8 cellular contexts compared by ENCODE assay signal in genomic region chr16:11094838-11095565, GRCh38.
A peak's percentile ranks its signal among the peaks of the same experiment; 100 is the strongest.
DNase-seq lines count a peak whose midpoint lies in the region; FAIRE-seq and TF ChIP-seq lines count a peak whose summit lies in the region.

No MANE protein-coding gene starts in this region.

- H3K4me2 ChIP-seq in KMS-11: peak overlapping the region; percentile 89

- peak overlapping the region; percentile 35 for H2AFZ ChIP-seq in KMS-11 (ENCODE audit: low read depth)

- H3K9ac ChIP-seq in KMS-11: peak overlapping the region; percentile 55

- H3K9me3 ChIP-seq in ascending aorta (no peaks in the 10 kb centered on the region), spleen (no peaks in the 10 kb centered on the region)

- intact Hi-C loops in ascending aorta (cut with DNase I): no loop called here
- intact Hi-C loops in spleen (cut with DNase I; ENCODE audit: low total_unique reads): no loop called here

- H3K4me3 ChIP-seq in KMS-11 (IDR thresholded peaks at IDR 0.05; ENCODE audit: insufficient read depth, low read depth, low read length): no peak overlapping the region
- no peak overlapping the region for H3K4me3 ChIP-seq in ascending aorta
- H3K4me3 ChIP-seq in spleen: no peak overlapping the region

- peak; percentile 28 for FAIRE-seq in GM12891 (lab: Jason Lieb, UNC)

- H3K36me3 ChIP-seq in KMS-11 (ENCODE audit: insufficient read depth): no peaks in the 10 kb centered on the region
- H3K36me3 ChIP-seq in ascending aorta: peaks cover 0 to 12% of the 10 kb centered on the region in 2 donors
- H3K36me3 ChIP-seq in spleen: peaks cover 0 to 59% (median 2%) of the 10 kb centered on the region in 6 donors

- DNase-seq in GM12891 (ENCODE audit: insufficient read length, low spot score) (no peak), ascending aorta (ENCODE audit: low spot score in 2 of 2) (no peak), spleen (no peak), cortex of kidney (lab: John Stamatoyannopoulos, UW) (no peak), foreskin melanocyte (no peak), RPMI8226 (no peak), MV-4-11 (lab: John Stamatoyannopoulos, UW) (no peak)

- 56 to 75% (median 71%) methylated on average over 11 of the region's 11 CpGs for WGBS in spleen, 5 donors

- peak overlapping the region; percentile 92 for H3K27ac ChIP-seq in KMS-11
- H3K27ac ChIP-seq in ascending aorta: peak overlapping the region; percentile 10 to 67
- peak overlapping the region; percentile 23 to 79 (median 58) for H3K27ac ChIP-seq in spleen

- H3K27me3 ChIP-seq in KMS-11 (ENCODE audit: insufficient read depth, low read depth) (no peaks in the 10 kb centered on the region), ascending aorta (no peaks in the 10 kb centered on the region), spleen (replicated peaks in 1 of 7) (no peaks in the 10 kb centered on the region)

- TF ChIP-seq POLR2A in GM12891 (IDR thresholded peaks at IDR 0.05; ENCODE audit: low read depth, low read length) (no peak), spleen (IDR thresholded peaks at IDR 0.05) (no peak)

- no peaks in the 10 kb centered on the region for H4K20me1 ChIP-seq in KMS-11 (ENCODE audit: insufficient read depth)

- H3K79me2 ChIP-seq in KMS-11 (ENCODE audit: insufficient read depth, low read depth): no peaks in the 10 kb centered on the region

- H3K4me1 ChIP-seq in KMS-11 (ENCODE audit: low read depth, poor library complexity, severe bottlenecking): peaks cover 62% of the 10 kb centered on the region
- H3K4me1 ChIP-seq in ascending aorta: peaks cover 2 to 7% of the 10 kb centered on the region in 2 donors
- H3K4me1 ChIP-seq in spleen: peaks cover 24 to 66% (median 41%) of the 10 kb centered on the region in 6 donors

- TF ChIP-seq CTCF in KMS-11 (conservative IDR thresholded peaks at IDR 0.05; ENCODE audit: low read depth, low read length): no peak
- no peak for TF ChIP-seq CTCF in ascending aorta (IDR thresholded peaks at IDR 0.05)
- no peak for TF ChIP-seq CTCF in spleen (IDR thresholded peaks at IDR 0.05 in 8 of 11, conservative IDR thresholded peaks at IDR 0.05 in 3 of 11)

TF ChIP-seq in GM12891, 5 proteins besides CTCF, POLR2A, EP300 and RAD21:
- TF ChIP-seq POLR2AphosphoS5 (IDR thresholded peaks at IDR 0.05; ENCODE audit: low read depth, low read length) (no peak), TAF1 (IDR thresholded peaks at IDR 0.05; ENCODE audit: low read depth, low read length) (no peak), POU2F2 (IDR thresholded peaks at IDR 0.05; ENCODE audit: low read depth, low read length) (no peak), SPI1 (IDR thresholded peaks at IDR 0.05; ENCODE audit: low read depth, low read length) (no peak), PAX5 (IDR thresholded peaks at IDR 0.05; ENCODE audit: insufficient read depth, low read length, severe bottlenecking) (no peak)

Comparison
In these comparisons a context has a peak if more than half of its experiments do, and no peak if none do; other contexts are left out.
1. H3K27ac ChIP-seq: peak in every context shown above with its lines; median percentile 92 in KMS-11; 58 in spleen; 38 in ascending aorta.